ENCODE assay signal across 1 cellular context in genomic region chr10:48456361-48456804, GRCh38.
TF ChIP-seq lines count a peak whose summit lies in the region.

No MANE protein-coding gene starts in this region.

TF ChIP-seq in GM23338, 12 proteins besides CTCF, POLR2A, EP300 and RAD21 (continued from another document):
- TF ChIP-seq REST (IDR thresholded peaks at IDR 0.05; ENCODE audit: unreplicated experiment) (no peak), STAT1 (IDR thresholded peaks at IDR 0.05; ENCODE audit: unreplicated experiment) (no peak), EZH2phosphoT487 (IDR thresholded peaks at IDR 0.05; ENCODE audit: unreplicated experiment) (no peak), NANOG (IDR thresholded peaks at IDR 0.05; ENCODE audit: borderline replicate concordance) (no peak), ZNF331 (CRISPR knock-in tag; IDR thresholded peaks at IDR 0.05; ENCODE audit: low read depth) (no peak)
- TF ChIP-seq, protein P1, sequence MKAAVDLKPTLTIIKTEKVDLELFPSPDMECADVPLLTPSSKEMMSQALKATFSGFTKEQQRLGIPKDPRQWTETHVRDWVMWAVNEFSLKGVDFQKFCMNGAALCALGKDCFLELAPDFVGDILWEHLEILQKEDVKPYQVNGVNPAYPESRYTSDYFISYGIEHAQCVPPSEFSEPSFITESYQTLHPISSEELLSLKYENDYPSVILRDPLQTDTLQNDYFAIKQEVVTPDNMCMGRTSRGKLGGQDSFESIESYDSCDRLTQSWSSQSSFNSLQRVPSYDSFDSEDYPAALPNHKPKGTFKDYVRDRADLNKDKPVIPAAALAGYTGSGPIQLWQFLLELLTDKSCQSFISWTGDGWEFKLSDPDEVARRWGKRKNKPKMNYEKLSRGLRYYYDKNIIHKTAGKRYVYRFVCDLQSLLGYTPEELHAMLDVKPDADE (IDR thresholded peaks at IDR 0.05): no peak
